ENCODE assay signal across 1 cellular context in the genomic region with DNA sequence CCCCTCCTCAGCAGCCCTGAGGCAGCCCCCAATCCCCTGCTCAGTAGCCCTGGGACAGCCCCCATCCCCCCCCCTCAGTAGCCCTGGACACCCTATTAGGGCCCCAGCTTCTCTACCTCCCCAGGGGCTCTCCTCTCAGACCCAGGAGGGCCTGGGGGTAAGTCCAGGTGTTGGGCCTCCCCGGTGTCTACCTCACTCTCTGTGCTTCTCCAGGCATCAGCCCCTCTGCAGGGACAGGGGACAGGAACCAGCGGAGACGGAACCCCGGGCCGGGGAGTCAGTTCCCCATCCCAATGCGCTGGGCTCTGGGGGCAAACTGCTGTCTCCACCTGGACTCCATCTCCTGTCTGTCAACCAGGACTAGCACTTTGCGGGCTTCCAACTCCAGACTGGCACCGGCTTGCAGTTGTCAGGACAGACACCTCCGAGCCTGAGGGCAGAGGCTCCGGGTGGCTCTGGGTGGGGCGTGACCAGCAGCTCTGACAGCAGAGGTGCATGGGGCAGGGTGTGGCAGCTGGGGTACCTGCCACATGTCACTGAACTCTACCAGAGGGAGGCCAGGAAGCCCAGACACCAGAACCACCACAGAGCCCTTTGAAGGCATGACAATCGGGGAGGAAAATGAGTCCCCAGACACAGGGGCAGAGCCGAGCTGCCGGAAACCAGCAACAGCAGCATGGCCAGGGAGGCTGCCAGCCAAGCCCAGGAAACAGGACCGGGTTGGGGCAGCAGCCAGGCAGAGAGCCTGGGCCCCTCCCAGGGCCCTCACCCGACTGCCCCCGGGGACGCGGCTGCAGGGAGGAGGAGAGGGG.
TF ChIP-seq lines count a peak whose summit lies in the region.

No MANE protein-coding gene starts in this region.

TF ChIP-seq in SK-N-SH, 30 proteins besides CTCF, POLR2A, EP300 and RAD21 (continued from another document):
- TF ChIP-seq, protein P1, sequence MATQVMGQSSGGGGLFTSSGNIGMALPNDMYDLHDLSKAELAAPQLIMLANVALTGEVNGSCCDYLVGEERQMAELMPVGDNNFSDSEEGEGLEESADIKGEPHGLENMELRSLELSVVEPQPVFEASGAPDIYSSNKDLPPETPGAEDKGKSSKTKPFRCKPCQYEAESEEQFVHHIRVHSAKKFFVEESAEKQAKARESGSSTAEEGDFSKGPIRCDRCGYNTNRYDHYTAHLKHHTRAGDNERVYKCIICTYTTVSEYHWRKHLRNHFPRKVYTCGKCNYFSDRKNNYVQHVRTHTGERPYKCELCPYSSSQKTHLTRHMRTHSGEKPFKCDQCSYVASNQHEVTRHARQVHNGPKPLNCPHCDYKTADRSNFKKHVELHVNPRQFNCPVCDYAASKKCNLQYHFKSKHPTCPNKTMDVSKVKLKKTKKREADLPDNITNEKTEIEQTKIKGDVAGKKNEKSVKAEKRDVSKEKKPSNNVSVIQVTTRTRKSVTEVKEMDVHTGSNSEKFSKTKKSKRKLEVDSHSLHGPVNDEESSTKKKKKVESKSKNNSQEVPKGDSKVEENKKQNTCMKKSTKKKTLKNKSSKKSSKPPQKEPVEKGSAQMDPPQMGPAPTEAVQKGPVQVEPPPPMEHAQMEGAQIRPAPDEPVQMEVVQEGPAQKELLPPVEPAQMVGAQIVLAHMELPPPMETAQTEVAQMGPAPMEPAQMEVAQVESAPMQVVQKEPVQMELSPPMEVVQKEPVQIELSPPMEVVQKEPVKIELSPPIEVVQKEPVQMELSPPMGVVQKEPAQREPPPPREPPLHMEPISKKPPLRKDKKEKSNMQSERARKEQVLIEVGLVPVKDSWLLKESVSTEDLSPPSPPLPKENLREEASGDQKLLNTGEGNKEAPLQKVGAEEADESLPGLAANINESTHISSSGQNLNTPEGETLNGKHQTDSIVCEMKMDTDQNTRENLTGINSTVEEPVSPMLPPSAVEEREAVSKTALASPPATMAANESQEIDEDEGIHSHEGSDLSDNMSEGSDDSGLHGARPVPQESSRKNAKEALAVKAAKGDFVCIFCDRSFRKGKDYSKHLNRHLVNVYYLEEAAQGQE (IDR thresholded peaks at IDR 0.05; ENCODE audit: low read depth, low read length) = no peak
- TF ChIP-seq, protein P2, sequence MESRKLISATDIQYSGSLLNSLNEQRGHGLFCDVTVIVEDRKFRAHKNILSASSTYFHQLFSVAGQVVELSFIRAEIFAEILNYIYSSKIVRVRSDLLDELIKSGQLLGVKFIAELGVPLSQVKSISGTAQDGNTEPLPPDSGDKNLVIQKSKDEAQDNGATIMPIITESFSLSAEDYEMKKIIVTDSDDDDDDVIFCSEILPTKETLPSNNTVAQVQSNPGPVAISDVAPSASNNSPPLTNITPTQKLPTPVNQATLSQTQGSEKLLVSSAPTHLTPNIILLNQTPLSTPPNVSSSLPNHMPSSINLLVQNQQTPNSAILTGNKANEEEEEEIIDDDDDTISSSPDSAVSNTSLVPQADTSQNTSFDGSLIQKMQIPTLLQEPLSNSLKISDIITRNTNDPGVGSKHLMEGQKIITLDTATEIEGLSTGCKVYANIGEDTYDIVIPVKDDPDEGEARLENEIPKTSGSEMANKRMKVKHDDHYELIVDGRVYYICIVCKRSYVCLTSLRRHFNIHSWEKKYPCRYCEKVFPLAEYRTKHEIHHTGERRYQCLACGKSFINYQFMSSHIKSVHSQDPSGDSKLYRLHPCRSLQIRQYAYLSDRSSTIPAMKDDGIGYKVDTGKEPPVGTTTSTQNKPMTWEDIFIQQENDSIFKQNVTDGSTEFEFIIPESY (IDR thresholded peaks at IDR 0.05; ENCODE audit: borderline replicate concordance, low read depth) = no peak
- TF ChIP-seq MXI1 (IDR thresholded peaks at IDR 0.05; ENCODE audit: low read depth, low read length) (no peak), FOXJ3 (CRISPR knock-in tag; IDR thresholded peaks at IDR 0.05) (no peak), POLR2AphosphoS5 (IDR thresholded peaks at IDR 0.05; ENCODE audit: low read depth, low read length) (no peak), MEF2A (IDR thresholded peaks at IDR 0.05; ENCODE audit: borderline replicate concordance, low read depth) (no peak), NRF1 (IDR thresholded peaks at IDR 0.05; ENCODE audit: low read depth, low read length) (no peak), CHD2 (IDR thresholded peaks at IDR 0.05; ENCODE audit: low read length, partially characterized antibody) (no peak), RFX5 (IDR thresholded peaks at IDR 0.05; ENCODE audit: low read length) (no peak), EZH2phosphoT487 (IDR thresholded peaks at IDR 0.05; ENCODE audit: borderline replicate concordance, low read depth) (no peak), RXRA (IDR thresholded peaks at IDR 0.05; ENCODE audit: borderline replicate concordance, low read depth) (no peak), SIN3A (IDR thresholded peaks at IDR 0.05; ENCODE audit: borderline replicate concordance, low read depth, low read length) (no peak), TCF12 (IDR thresholded peaks at IDR 0.05) (no peak), GATA2 (CRISPR knock-in tag; IDR thresholded peaks at IDR 0.05) (no peak)
- TF ChIP-seq, protein P3, sequence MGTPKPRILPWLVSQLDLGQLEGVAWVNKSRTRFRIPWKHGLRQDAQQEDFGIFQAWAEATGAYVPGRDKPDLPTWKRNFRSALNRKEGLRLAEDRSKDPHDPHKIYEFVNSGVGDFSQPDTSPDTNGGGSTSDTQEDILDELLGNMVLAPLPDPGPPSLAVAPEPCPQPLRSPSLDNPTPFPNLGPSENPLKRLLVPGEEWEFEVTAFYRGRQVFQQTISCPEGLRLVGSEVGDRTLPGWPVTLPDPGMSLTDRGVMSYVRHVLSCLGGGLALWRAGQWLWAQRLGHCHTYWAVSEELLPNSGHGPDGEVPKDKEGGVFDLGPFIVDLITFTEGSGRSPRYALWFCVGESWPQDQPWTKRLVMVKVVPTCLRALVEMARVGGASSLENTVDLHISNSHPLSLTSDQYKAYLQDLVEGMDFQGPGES (IDR thresholded peaks at IDR 0.05; ENCODE audit: low read depth, low read length) = no peak
- TF ChIP-seq, protein P4, sequence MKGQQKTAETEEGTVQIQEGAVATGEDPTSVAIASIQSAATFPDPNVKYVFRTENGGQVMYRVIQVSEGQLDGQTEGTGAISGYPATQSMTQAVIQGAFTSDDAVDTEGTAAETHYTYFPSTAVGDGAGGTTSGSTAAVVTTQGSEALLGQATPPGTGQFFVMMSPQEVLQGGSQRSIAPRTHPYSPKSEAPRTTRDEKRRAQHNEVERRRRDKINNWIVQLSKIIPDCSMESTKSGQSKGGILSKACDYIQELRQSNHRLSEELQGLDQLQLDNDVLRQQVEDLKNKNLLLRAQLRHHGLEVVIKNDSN (IDR thresholded peaks at IDR 0.05; ENCODE audit: borderline replicate concordance, low read depth) = no peak
- TF ChIP-seq, protein P5, sequence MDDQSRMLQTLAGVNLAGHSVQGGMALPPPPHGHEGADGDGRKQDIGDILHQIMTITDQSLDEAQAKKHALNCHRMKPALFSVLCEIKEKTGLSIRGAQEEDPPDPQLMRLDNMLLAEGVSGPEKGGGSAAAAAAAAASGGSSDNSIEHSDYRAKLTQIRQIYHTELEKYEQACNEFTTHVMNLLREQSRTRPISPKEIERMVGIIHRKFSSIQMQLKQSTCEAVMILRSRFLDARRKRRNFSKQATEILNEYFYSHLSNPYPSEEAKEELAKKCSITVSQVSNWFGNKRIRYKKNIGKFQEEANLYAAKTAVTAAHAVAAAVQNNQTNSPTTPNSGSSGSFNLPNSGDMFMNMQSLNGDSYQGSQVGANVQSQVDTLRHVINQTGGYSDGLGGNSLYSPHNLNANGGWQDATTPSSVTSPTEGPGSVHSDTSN (IDR thresholded peaks at IDR 0.05) = no peak
